In genomic region chr7:148867571-148868377, GRCh38 we compare ENCODE assay signal across 1 cellular context.
TF ChIP-seq lines count a peak whose summit lies in the region.

No MANE protein-coding gene starts in this region.

TF ChIP-seq in GM12878, 131 proteins besides CTCF, POLR2A, EP300 and RAD21:
- TF ChIP-seq POU2F2 (IDR thresholded peaks at IDR 0.05; ENCODE audit: borderline replicate concordance, low read depth, low read length) (peak; percentile 85; the same call in 1 of the 3 replicates), CBX5 (IDR thresholded peaks at IDR 0.05; ENCODE audit: low read depth) (peak; percentile 99), CHD1 (IDR thresholded peaks at IDR 0.05; ENCODE audit: low read depth, low read length) (no peak)
